Comparison of ENCODE assay signal across 9 cellular contexts in genomic region chr13:40440990-40441820, GRCh38.
DNase-seq lines count a peak whose midpoint lies in the region; ATAC-seq and TF ChIP-seq lines count a peak whose summit lies in the region.
"Had no signal": no experiment of that assay in that cellular context is flagged by ENCODE, and none has a peak within 500 bp of the region (broad histone marks: within the 10 kb centered on the region; RNA-seq: fewer than 3 reads in every experiment).

No MANE protein-coding gene starts in this region.

- ATAC-seq in SK-N-SH treated with all-trans-retinoic acid at 6 μM for 48 hours (peak; percentile 74), GM18511 (IDR thresholded peaks at IDR 0.05; ENCODE audit: unreplicated experiment) (no peak), HG03095 (IDR thresholded peaks at IDR 0.05; ENCODE audit: unreplicated experiment) (no peak)
- no peak for ATAC-seq in activated CD8-positive, alpha-beta T cell treated with anti-CD3 and anti-CD28 coated beads for 36 hours

- H3K36me3 Mint-ChIP-seq in activated CD8-positive, alpha-beta T cell treated with anti-CD3 and anti-CD28 coated beads for 36 hours (ENCODE audit: low read depth): no peaks in the 10 kb centered on the region
- no peaks in the 10 kb centered on the region for H3K36me3 Mint-ChIP-seq in CD14-positive monocyte

- no peaks in the 10 kb centered on the region for H3K27me3 ChIP-seq in ovary

- peak overlapping the region in 1 of 2 donors; percentile 82 for H3K27ac ChIP-seq in ovary
- H3K27ac ChIP-seq: C4-2B had no signal

- H3K27me3 Mint-ChIP-seq in activated CD8-positive, alpha-beta T cell treated with anti-CD3 and anti-CD28 coated beads for 36 hours: no peaks in the 10 kb centered on the region
- peaks cover 3 to 7% (median 4%) of the 10 kb centered on the region in 3 donors for H3K27me3 Mint-ChIP-seq in CD14-positive monocyte (ENCODE audit: low read depth in 3 of 3)

- H3K4me1 Mint-ChIP-seq in activated CD8-positive, alpha-beta T cell treated with anti-CD3 and anti-CD28 coated beads for 36 hours (ENCODE audit: low read depth): peaks cover 31% of the 10 kb centered on the region
- peaks cover 28% of the 10 kb centered on the region for H3K4me1 Mint-ChIP-seq in CD14-positive monocyte

- H3K9me3 ChIP-seq in ovary: no peaks in the 10 kb centered on the region

- intact Hi-C loops in head of caudate nucleus (cut with DNase I) (no loop called here), ovary (cut with DNase I) (no loop called here), CD14-positive monocyte (cut with micrococcal nuclease) (no loop called here)
- intact Hi-C loops in activated CD8-positive, alpha-beta T cell treated with anti-CD3 and anti-CD28 coated beads for 36 hours (cut with micrococcal nuclease): no loop called here

- no peak for TF ChIP-seq CTCF in AG10803 (conservative IDR thresholded peaks at IDR 0.05; ENCODE audit: low read length)
- TF ChIP-seq CTCF in ovary (IDR thresholded peaks at IDR 0.05): no peak
- TF ChIP-seq CTCF in activated CD8-positive, alpha-beta T cell treated with anti-CD3 and anti-CD28 coated beads for 36 hours (IDR thresholded peaks at IDR 0.05): no peak
- no peak for TF ChIP-seq CTCF in CD14-positive monocyte (IDR thresholded peaks at IDR 0.05)

- POLR2A ChIA-PET in activated CD8-positive, alpha-beta T cell treated with anti-CD3 and anti-CD28 coated beads for 36 hours (lab: Charles Lee): interaction anchor here (2.0 kb wide), 1 partner anchor 8 kb away, joined by 7 read pairs; no protein-coding TSS in a partner anchor

- H3K36me3 ChIP-seq in ovary: no peaks in the 10 kb centered on the region

- CTCF ChIA-PET in activated CD8-positive, alpha-beta T cell treated with anti-CD3 and anti-CD28 coated beads for 36 hours (lab: Charles Lee): no interaction called here

- H3K4me1 ChIP-seq in ovary (ENCODE audit: insufficient read depth): peaks cover 25% of the 10 kb centered on the region

- DNase-seq in AG10803 (ENCODE audit: low read depth): peak; percentile 37
- DNase-seq in head of caudate nucleus: peak; percentile 18 to 92 (median 76)
- DNase-seq in ovary: peak; percentile 49 to 80 (median 72)
- no peak for DNase-seq in activated CD8-positive, alpha-beta T cell treated with anti-CD3 and anti-CD28 coated beads for 36 hours
- no peak for DNase-seq in CD14-positive monocyte (ENCODE audit: low spot score)

- WGBS in ovary, 3 donors: 47 to 72% (median 58%) methylated on average over 9 of the region's 9 CpGs

- no peak overlapping the region for H3K4me3 Mint-ChIP-seq in activated CD8-positive, alpha-beta T cell treated with anti-CD3 and anti-CD28 coated beads for 36 hours
- H3K4me3 Mint-ChIP-seq in CD14-positive monocyte: no peak overlapping the region

- TF ChIP-seq EP300 in ovary (IDR thresholded peaks at IDR 0.05): no peak

- H3K27ac Mint-ChIP-seq in activated CD8-positive, alpha-beta T cell treated with anti-CD3 and anti-CD28 coated beads for 36 hours: no peak overlapping the region
- H3K27ac Mint-ChIP-seq in CD14-positive monocyte: no peak overlapping the region

- TF ChIP-seq POLR2A in ovary (IDR thresholded peaks at IDR 0.05): no peak

- H3K4me3 ChIP-seq in AG10803 (ENCODE audit: low read length): no peak overlapping the region
- no peak overlapping the region for H3K4me3 ChIP-seq in ovary

- peaks cover 2% of the 10 kb centered on the region for H3K9me3 Mint-ChIP-seq in activated CD8-positive, alpha-beta T cell treated with anti-CD3 and anti-CD28 coated beads for 36 hours
- peaks cover 0 to 2% (median 0%) of the 10 kb centered on the region in 7 donors for H3K9me3 Mint-ChIP-seq in CD14-positive monocyte

TF ChIP-seq in SK-N-SH treated with all-trans-retinoic acid at 6 μM for 48 hours, 23 proteins besides CTCF, POLR2A, EP300 and RAD21:
- no peak for TF ChIP-seq ZNF70 (CRISPR knock-in tag; IDR thresholded peaks at IDR 0.05)
- peak; percentile 48 for TF ChIP-seq ISL1 (CRISPR knock-in tag; IDR thresholded peaks at IDR 0.05)
- TF ChIP-seq ZNF565 (CRISPR knock-in tag; conservative IDR thresholded peaks at IDR 0.05; ENCODE audit: low read depth): no peak
- TF ChIP-seq TCF4 (CRISPR knock-in tag; IDR thresholded peaks at IDR 0.05; ENCODE audit: borderline replicate concordance): no peak
- no peak for TF ChIP-seq ZC3H10 (CRISPR knock-in tag; IDR thresholded peaks at IDR 0.05)

Comparison
In these comparisons a context has a peak if more than half of its experiments do, and no peak if none do; other contexts are left out.
1. DNase-seq: peak in AG10803 (single experiment), head of caudate nucleus (42 of 42) and ovary (5 of 5); none in activated CD8-positive, alpha-beta T cell treated with anti-CD3 and anti-CD28 coated beads for 36 hours (single experiment) and CD14-positive monocyte (single experiment).